In the genomic region with DNA sequence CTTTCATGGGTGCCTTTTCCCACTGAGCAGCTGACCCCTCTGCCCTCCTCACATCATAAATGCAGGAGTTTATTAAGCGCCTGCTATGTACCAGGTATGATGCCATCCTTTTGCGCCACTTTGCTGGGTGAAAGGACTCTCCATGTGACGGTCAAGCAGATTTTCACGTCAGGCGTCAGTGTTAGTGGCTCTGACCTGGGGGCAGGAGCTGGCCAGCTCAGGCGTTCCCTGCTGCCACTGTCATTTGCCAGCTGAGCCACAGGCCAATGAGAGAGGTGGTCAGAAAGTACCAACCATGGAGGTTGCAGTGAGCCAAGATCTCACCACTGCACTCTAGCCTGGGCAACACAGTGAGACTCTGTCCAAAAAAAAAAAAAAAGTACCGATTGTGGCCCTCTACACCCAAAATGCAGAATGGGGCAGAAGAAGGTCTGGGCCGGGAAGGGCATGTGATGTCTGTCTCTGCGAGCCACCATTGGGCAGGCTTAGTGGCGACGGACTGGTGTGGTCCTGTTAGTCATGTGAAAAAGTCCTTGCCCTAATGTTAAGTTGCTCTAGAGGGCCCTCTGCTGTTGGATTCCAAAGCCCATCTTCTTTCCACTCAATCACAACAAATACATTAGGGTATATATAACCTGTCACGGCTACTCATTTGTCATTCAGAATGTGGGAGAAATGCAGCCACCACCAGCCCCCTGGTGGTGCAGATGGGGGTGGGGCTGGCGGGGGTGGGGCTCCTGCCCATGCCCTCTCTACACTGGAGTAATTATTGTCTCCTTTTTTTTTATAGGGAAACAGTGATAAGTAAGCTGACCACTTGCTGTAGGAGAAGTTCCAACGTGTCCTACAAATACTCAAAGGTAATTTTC, we compare ENCODE assay signal across 9 cellular contexts. TPM values are rescaled to one million over a fixed set of nuclear protein-coding genes. Genes with fewer than 3 reads are reported as not detected.
A peak's percentile ranks its signal among the peaks of the same experiment; 100 is the strongest.
DNase-seq lines count a peak whose midpoint lies in the region; ATAC-seq and TF ChIP-seq lines count a peak whose summit lies in the region.
"Had no signal": no experiment of that assay in that cellular context is flagged by ENCODE, and none has a peak within 500 bp of the region (broad histone marks: within the 10 kb centered on the region; RNA-seq: fewer than 3 reads in every experiment).

No MANE protein-coding gene starts in this region.

- in situ Hi-C loops in GM13977 (cut with MboI; ENCODE audit: low pct_unique_long_range_greater_than_20kb, low sequenced_read_pairs, unreplicated experiment), result no loop called here

- peak overlapping the region; percentile 58 for H3K27ac Mint-ChIP-seq in endodermal cell

- H3K27ac ChIP-seq in endodermal cell (ENCODE audit: low read depth, low read length), result no peak overlapping the region

- H3K36me3 ChIP-seq in BE2C (peaks cover 11% of the 10 kb centered on the region), endodermal cell (ENCODE audit: control insufficient read depth, insufficient read depth, low read length) (peaks cover 77% of the 10 kb centered on the region)

- WGBS in endodermal cell (ENCODE audit: insufficient coverage in 1 of 2, insufficient read length in 1 of 2), 2 experiments, result 90 to 91% methylated on average over 6 to 14 of the region's 14 CpGs

- no peaks in the 10 kb centered on the region for H3K9me3 Mint-ChIP-seq in endodermal cell

- H3K4me1 Mint-ChIP-seq in endodermal cell, result no peaks in the 10 kb centered on the region

- H3K27me3 ChIP-seq in BE2C (no peaks in the 10 kb centered on the region), endodermal cell (ENCODE audit: control insufficient read depth, insufficient read depth, low read length, poor library complexity, severe bottlenecking) (no peaks in the 10 kb centered on the region)

- H3K4me1 ChIP-seq in BE2C (no peaks in the 10 kb centered on the region), endodermal cell (ENCODE audit: control insufficient read depth, insufficient read depth, low read length) (no peaks in the 10 kb centered on the region)

- no peak overlapping the region for H3K9ac ChIP-seq in endodermal cell (ENCODE audit: extremely low read depth, low read length, poor library complexity, severe bottlenecking)

- H3K4me3 Mint-ChIP-seq in endodermal cell, result no peak overlapping the region

- H3K9me3 ChIP-seq in BE2C, result no peaks in the 10 kb centered on the region
- no peaks in the 10 kb centered on the region for H3K9me3 ChIP-seq in endodermal cell (ENCODE audit: control insufficient read depth, low read length)

- TF ChIP-seq CTCF in BE2C (IDR thresholded peaks at IDR 0.05; ENCODE audit: low read depth, low read length) (peak; percentile 57), GM13977 (IDR thresholded peaks at IDR 0.05; ENCODE audit: extremely low read depth, insufficient read depth, missing control alignments) (peak; percentile 44), endodermal cell (conservative IDR thresholded peaks at IDR 0.05) (peak; percentile 71)

- H3K27me3 Mint-ChIP-seq in endodermal cell (ENCODE audit: insufficient read depth), result no peaks in the 10 kb centered on the region

- peaks cover 77% of the 10 kb centered on the region for H3K36me3 Mint-ChIP-seq in endodermal cell (ENCODE audit: low read depth)

- ATAC-seq in HG03039 (IDR thresholded peaks at IDR 0.05; ENCODE audit: unreplicated experiment), result no peak

- DNase-seq in BE2C (peak; percentile 40), GM13977 (ENCODE audit: low spot score) (peak; percentile 57), OCI-M1 (lab: John Stamatoyannopoulos, UW) (peak; percentile 44), endodermal cell (peak; percentile 82), renal cortical epithelial cell (ENCODE audit: low read depth) (peak; percentile 11), GM19240 (ENCODE audit: insufficient read length, low spot score) (no peak)
- no peak for DNase-seq in effector CD4-positive, alpha-beta T cell

- H3K4me3 ChIP-seq in BE2C (ENCODE audit: low read depth, low read length) (no peak overlapping the region), endodermal cell (ENCODE audit: low read length) (no peak overlapping the region)
- H3K4me3 ChIP-seq: lung had no signal

RNA-seq across cellular contexts. Expression of a gene that starts 18.4 kb away (rescaled TPM):
- not detected for polyA plus RNA-seq in BE2C (2012; ENCODE audit: insufficient read depth, insufficient read length, low read depth)
- total RNA-seq in endodermal cell (1 to 10 TPM in 1 of 2 donors, not detected in 1; 1.0 TPM), renal cortical epithelial cell (0.50 TPM in 1 of 2 replicates, not detected in the other)
- not detected for polyA plus RNA-seq in endodermal cell (2013, experiment 1 of 2)
- 0.17 TPM for polyA plus RNA-seq in endodermal cell (2013, experiment 2 of 2)

Comparison
In these comparisons a context has a peak if more than half of its experiments do, and no peak if none do; other contexts are left out.
1. DNase-seq: peak in BE2C (single experiment), GM13977 (single experiment), OCI-M1 (single experiment), endodermal cell (single experiment) and renal cortical epithelial cell (single experiment); none in effector CD4-positive, alpha-beta T cell (single experiment) and GM19240 (single experiment).
2. Peak in every context shown above with its lines, with median percentiles within 50 percentile points of each other: CTCF ChIP-seq.